ENCODE assay signal across 8 cellular contexts in the genomic region with DNA sequence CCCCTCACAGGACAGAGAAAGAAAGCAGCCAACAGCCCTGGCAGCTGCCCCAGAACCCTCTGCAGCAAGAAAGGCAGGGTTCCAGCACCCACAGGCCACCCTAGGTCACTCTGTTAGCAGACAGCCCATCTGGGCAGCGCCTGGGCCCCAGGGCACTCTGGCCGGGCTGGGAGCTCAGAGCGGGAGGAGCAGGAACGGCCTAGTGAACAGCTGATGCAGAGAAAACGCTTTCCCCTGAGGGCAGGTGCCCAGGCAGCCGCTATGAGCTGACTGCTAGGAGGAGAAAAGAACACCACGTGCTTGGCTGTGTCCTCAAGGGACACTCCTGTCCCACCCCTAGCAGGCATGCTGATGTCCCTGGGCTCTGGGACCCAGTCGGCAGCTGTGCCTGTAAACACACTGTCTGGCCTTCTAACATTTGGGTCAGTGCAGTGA. TPM values are rescaled to one million over a fixed set of nuclear protein-coding genes. Genes with fewer than 3 reads are reported as not detected.
DNase-seq lines count a peak whose midpoint lies in the region; ATAC-seq lines count a peak whose summit lies in the region.

No MANE protein-coding gene starts in this region.

- H3K4me1 ChIP-seq in Karpas-422 (ENCODE audit: low read length), result peaks cover 62% of the 10 kb centered on the region
- peaks cover 22 to 53% of the 10 kb centered on the region in 2 donors for H3K4me1 ChIP-seq in naive thymus-derived CD4-positive, alpha-beta T cell (ENCODE audit: control insufficient read depth in 2 of 2, insufficient read depth in 2 of 2, low read length in 2 of 2)

- peak overlapping the region in 2 of 9 donors; percentile 59 to 89 for H3K27ac Mint-ChIP-seq in naive thymus-derived CD4-positive, alpha-beta T cell

- peaks cover 78% of the 10 kb centered on the region for H3K79me2 ChIP-seq in Karpas-422 (ENCODE audit: low read length)

- no peak for ATAC-seq in naive thymus-derived CD4-positive, alpha-beta T cell
- no peak for ATAC-seq in GM19328 (IDR thresholded peaks at IDR 0.05; ENCODE audit: unreplicated experiment)

- H3K4me3 ChIP-seq in Karpas-422 (ENCODE audit: low read length), result peak overlapping the region; percentile 33; the same call in 1 of the 2 replicates
- H3K4me3 ChIP-seq in naive thymus-derived CD4-positive, alpha-beta T cell (ENCODE audit: low read length), result no peak overlapping the region

- H3K9me3 Mint-ChIP-seq in naive thymus-derived CD4-positive, alpha-beta T cell, result peaks cover 0 to 2% (median 0%) of the 10 kb centered on the region in 11 donors

- peaks cover 5% of the 10 kb centered on the region; the same call in 1 of the 2 replicates for H3K36me3 ChIP-seq in Karpas-422 (ENCODE audit: insufficient read depth, low read length)
- peaks cover 0 to 22% (median 0%) of the 10 kb centered on the region in 3 experiments for H3K36me3 ChIP-seq in naive thymus-derived CD4-positive, alpha-beta T cell (ENCODE audit: control insufficient read depth in 2 of 3, insufficient read depth in 3 of 3, low read length in 3 of 3)

- peaks cover 0 to 5% (median 0%) of the 10 kb centered on the region in 5 donors for H3K36me3 Mint-ChIP-seq in naive thymus-derived CD4-positive, alpha-beta T cell

- no peaks in the 10 kb centered on the region for H3K27me3 ChIP-seq in Karpas-422 (ENCODE audit: low read length)
- no peaks in the 10 kb centered on the region for H3K27me3 ChIP-seq in naive thymus-derived CD4-positive, alpha-beta T cell (ENCODE audit: control insufficient read depth in 2 of 2, insufficient read depth in 2 of 2, low read length in 2 of 2)

- CTCF ChIA-PET in naive thymus-derived CD4-positive, alpha-beta T cell (lab: Charles Lee), result interaction anchor here (1.1 to 1.9 kb wide), 2 partner anchors 30 to 35 kb away, joined by 5 to 10 read pairs; no protein-coding TSS in a partner anchor

- H3K4me2 ChIP-seq in Karpas-422 (ENCODE audit: low read depth, low read length, poor library complexity, severe bottlenecking), result peak overlapping the region; percentile 61

- no peaks in the 10 kb centered on the region for H3K27me3 Mint-ChIP-seq in naive thymus-derived CD4-positive, alpha-beta T cell

- no peaks in the 10 kb centered on the region for H3K9me3 ChIP-seq in Karpas-422 (ENCODE audit: low read length)
- no peaks in the 10 kb centered on the region for H3K9me3 ChIP-seq in naive thymus-derived CD4-positive, alpha-beta T cell (ENCODE audit: control insufficient read depth in 2 of 3, low read length in 3 of 3)

- DNase-seq in C1 segment of cervical spinal cord (lab: John Stamatoyannopoulos, UW), result peak in 10 of 14 donors; percentile 48 to 83 (median 68)
- DNase-seq in Karpas-422, result peak; percentile 84
- DNase-seq in naive thymus-derived CD4-positive, alpha-beta T cell, result peak in 1 of 9 donors; percentile 5
- DNase-seq in activated CD8-positive, alpha-beta memory T cell treated with anti-CD3 and anti-CD28 coated beads, Interleukin-2, amount 50 U/mL, for 4 hours, result no peak
- no peak for DNase-seq in hepatic stellate cell (ENCODE audit: low spot score)
- DNase-seq in stimulated activated CD4-positive, alpha-beta T cell treated with anti-CD3 and anti-CD28 coated beads, Interleukin-4, amount 100 ng/mL, for 24 hours, result no peak

- H4K20me1 ChIP-seq in Karpas-422 (ENCODE audit: insufficient read depth, low read depth, low read length), result peaks cover 79% of the 10 kb centered on the region

- H3K27ac ChIP-seq in Karpas-422 (ENCODE audit: low read length) (peak overlapping the region; percentile 64), cingulate gyrus (ENCODE audit: low read depth, low read length) (peak overlapping the region; percentile 87)
- peak overlapping the region; percentile 19 for H3K27ac ChIP-seq in naive thymus-derived CD4-positive, alpha-beta T cell (ENCODE audit: low read depth, low read length)

- H3K4me1 Mint-ChIP-seq in naive thymus-derived CD4-positive, alpha-beta T cell, result peaks cover 20 to 60% (median 28%) of the 10 kb centered on the region in 7 donors

- peak overlapping the region in 4 of 10 donors; percentile 16 to 54 (median 40) for H3K4me3 Mint-ChIP-seq in naive thymus-derived CD4-positive, alpha-beta T cell

- POLR2A ChIA-PET in naive thymus-derived CD4-positive, alpha-beta T cell (lab: Charles Lee), result interaction anchor here (1.2 kb wide), 1 partner anchor 17 kb away, joined by 3 read pairs; no protein-coding TSS in a partner anchor

- H3K9me2 ChIP-seq in Karpas-422 (replicated peaks; ENCODE audit: insufficient read depth, low read length), result no peaks in the 10 kb centered on the region

- peak overlapping the region; percentile 46 for H3K9ac ChIP-seq in Karpas-422 (ENCODE audit: low read length)

- intact Hi-C loops in naive thymus-derived CD4-positive, alpha-beta T cell (cut with micrococcal nuclease), result no loop called here

- no peak overlapping the region for H2AFZ ChIP-seq in Karpas-422 (ENCODE audit: low read length)

RNA-seq across cellular contexts. Expression of a gene that starts 6.6 kb away (rescaled TPM):
- 69.2 and 99.2 TPM in 2 replicates for total RNA-seq in Karpas-422 (2014; rRNA removed; shearing (Covaris generic); ENCODE audit: low replicate concordance)
- 100 to 1,000 TPM in 2 of 5 experiments, 10 to 100 TPM in 3; 73.9 to 123 (median 79.7) TPM for total RNA-seq in naive thymus-derived CD4-positive, alpha-beta T cell
- 10 to 100 TPM; 17.8 to 35.7 TPM for polyA plus RNA-seq in naive thymus-derived CD4-positive, alpha-beta T cell

RNA-seq across cellular contexts. Expression of a gene that starts 49.2 kb away (rescaled TPM):
- total RNA-seq in Karpas-422 (2014; rRNA removed; shearing (Covaris generic); ENCODE audit: low replicate concordance), result 5.2 TPM in 2 replicates
- total RNA-seq in naive thymus-derived CD4-positive, alpha-beta T cell, result 10 to 100 TPM in 2 of 5 experiments, 1 to 10 TPM in 3; 3.4 to 14.8 (median 5.5) TPM
- under 1 TPM in 1 of 2 donors, not detected in 1; 0.14 TPM for polyA plus RNA-seq in naive thymus-derived CD4-positive, alpha-beta T cell

RNA-seq across cellular contexts. Expression of a gene that starts 52.7 kb away (rescaled TPM):
- 0.19 and 1.9 TPM in 2 replicates for total RNA-seq in Karpas-422 (2014; rRNA removed; shearing (Covaris generic); ENCODE audit: low replicate concordance)
- total RNA-seq in naive thymus-derived CD4-positive, alpha-beta T cell, result 1 to 10 TPM in 3 of 5 experiments, under 1 TPM in 2; 0.32 to 2.3 (median 2.2) TPM
- not detected for polyA plus RNA-seq in naive thymus-derived CD4-positive, alpha-beta T cell

Comparison
In these comparisons a context has a peak if more than half of its experiments do, and no peak if none do; other contexts are left out.
1. DNase-seq: peak in C1 segment of cervical spinal cord (10 of 14) and Karpas-422 (single experiment); none in activated CD8-positive, alpha-beta memory T cell treated with anti-CD3 and anti-CD28 coated beads, Interleukin-2, amount 50 U/mL, for 4 hours (single experiment), hepatic stellate cell (single experiment) and stimulated activated CD4-positive, alpha-beta T cell treated with anti-CD3 and anti-CD28 coated beads, Interleukin-4, amount 100 ng/mL, for 24 hours (single experiment).
2. H3K27ac ChIP-seq: peak in every context shown above with its lines; median percentile 87 in cingulate gyrus; 64 in Karpas-422; 19 in naive thymus-derived CD4-positive, alpha-beta T cell.